In the genomic region with DNA sequence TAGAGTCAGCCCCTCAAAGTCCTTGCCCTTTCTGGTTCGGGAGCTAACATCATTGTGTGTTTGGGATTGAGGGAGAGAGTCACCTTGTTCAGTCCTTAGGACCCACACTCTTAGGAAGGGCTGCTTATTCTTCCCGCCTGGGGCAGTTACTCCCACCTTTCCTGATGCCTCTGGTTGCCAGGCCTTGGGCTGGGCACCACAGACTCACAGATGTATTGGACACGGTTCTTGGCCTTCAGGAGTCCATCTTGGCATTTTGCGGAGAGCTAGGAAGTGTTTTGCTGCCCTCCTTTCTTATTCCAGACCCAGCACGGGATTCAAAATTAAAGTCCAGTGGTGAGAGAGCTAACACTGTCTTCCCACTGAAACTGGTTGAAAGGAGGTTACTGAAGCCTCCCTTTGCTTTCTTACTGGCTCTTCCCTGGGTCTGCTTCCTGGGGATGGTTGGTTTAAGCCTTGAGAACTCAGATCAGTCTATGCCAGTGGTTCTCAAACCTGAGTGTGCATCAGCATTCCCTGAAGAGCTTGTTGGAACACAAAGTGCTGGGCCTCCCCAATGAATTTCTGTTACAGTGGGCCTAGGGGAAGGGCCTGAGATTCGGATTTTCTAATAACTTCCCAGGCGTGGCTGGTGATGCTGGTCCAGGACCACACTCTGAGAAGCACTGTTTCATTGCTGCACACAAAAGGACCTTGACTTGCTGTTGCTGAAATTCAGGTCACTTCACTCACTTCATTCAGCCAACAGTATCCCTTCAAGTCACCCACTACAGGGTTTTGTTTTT, we compare ENCODE assay signal across 12 cellular contexts. TPM values are rescaled to one million over a fixed set of nuclear protein-coding genes. Genes with fewer than 3 reads are reported as not detected.
A peak's percentile ranks its signal among the peaks of the same experiment; 100 is the strongest.
DNase-seq lines count a peak whose midpoint lies in the region; ATAC-seq and TF ChIP-seq lines count a peak whose summit lies in the region.
"Had no signal": no experiment of that assay in that cellular context is flagged by ENCODE, and none has a peak within 500 bp of the region (broad histone marks: within the 10 kb centered on the region; RNA-seq: fewer than 3 reads in every experiment).

No MANE protein-coding gene starts in this region.

- no peak overlapping the region for H3K9ac ChIP-seq in iPS-20b (ENCODE audit: low read depth, low read length)

- no peak for TF ChIP-seq CTCF in activated B cell treated with CpG ODN at 0.5 μM for 24 hours (IDR thresholded peaks at IDR 0.05)

- CTCF ChIA-PET in activated B cell treated with CpG ODN at 0.5 μM for 24 hours (lab: Charles Lee) (no interaction called here), HEK293T (lab: Yijun Ruan, JAX) (no interaction called here)

- no peaks in the 10 kb centered on the region for H3K36me3 Mint-ChIP-seq in activated T-cell treated with anti-CD3 and anti-CD28 coated beads, Interleukin-2, amount 50 U/mL, for 72 hours (ENCODE audit: insufficient read depth in 2 of 2)
- no peaks in the 10 kb centered on the region for H3K36me3 Mint-ChIP-seq in activated B cell treated with CpG ODN at 0.5 μM for 24 hours (ENCODE audit: low read depth)

- peaks cover 27% of the 10 kb centered on the region for H3K27me3 ChIP-seq in iPS-20b (ENCODE audit: insufficient read depth, low read length)
- H3K27me3 ChIP-seq: SJCRH30 had no signal

- POLR2A ChIA-PET in activated B cell treated with CpG ODN at 0.5 μM for 24 hours (lab: Charles Lee) (no interaction called here), HEK293T (lab: Yijun Ruan, JAX) (no interaction called here)

- no peak for DNase-seq in activated T-cell treated with anti-CD3 and anti-CD28 coated beads, Interleukin-2, amount 50 U/mL, for 72 hours
- DNase-seq in activated T-cell treated with anti-CD3 and anti-CD28 coated beads for 4 hours (no peak), activated B cell treated with CpG ODN at 0.5 μM for 24 hours (no peak), HEK293T (ENCODE audit: extremely low spot score) (no peak), ecto neural progenitor cell (ENCODE audit: low spot score) (no peak)
- no peak for DNase-seq in stimulated activated naive CD8-positive, alpha-beta T cell treated with anti-CD3 and anti-CD28 coated beads, Interleukin-15, amount 100 ng/mL, for 72 hours
- DNase-seq in stimulated activated CD4-positive, alpha-beta T cell treated with anti-CD3 and anti-CD28 coated beads, Interleukin-2, amount 100 ng/mL, for 24 hours = no peak
- DNase-seq: activated CD4-positive, alpha-beta T cell treated with anti-CD3 and anti-CD28 coated beads, Interleukin-2, amount 50 U/mL, for 48 hours; kidney glomerular epithelial cell; SJCRH30 had no signal

- H3K27ac ChIP-seq in iPS-20b (ENCODE audit: low read length) = no peak overlapping the region
- H3K27ac ChIP-seq: SJCRH30 had no signal

- peaks cover 13% of the 10 kb centered on the region for H3K4me1 Mint-ChIP-seq in activated T-cell treated with anti-CD3 and anti-CD28 coated beads, Interleukin-2, amount 50 U/mL, for 72 hours (ENCODE audit: low read depth)
- H3K4me1 Mint-ChIP-seq in activated B cell treated with CpG ODN at 0.5 μM for 24 hours = peaks cover 7% of the 10 kb centered on the region
- peaks cover 21% of the 10 kb centered on the region for H3K4me1 Mint-ChIP-seq in stimulated activated naive CD8-positive, alpha-beta T cell treated with anti-CD3 and anti-CD28 coated beads, Interleukin-15, amount 100 ng/mL, for 72 hours

- H3K9me3 Mint-ChIP-seq in activated T-cell treated with anti-CD3 and anti-CD28 coated beads, Interleukin-2, amount 50 U/mL, for 72 hours = no peaks in the 10 kb centered on the region
- H3K9me3 Mint-ChIP-seq in activated B cell treated with CpG ODN at 0.5 μM for 24 hours = no peaks in the 10 kb centered on the region
- no peaks in the 10 kb centered on the region for H3K9me3 Mint-ChIP-seq in stimulated activated naive CD8-positive, alpha-beta T cell treated with anti-CD3 and anti-CD28 coated beads, Interleukin-15, amount 100 ng/mL, for 72 hours

- intact Hi-C loops in activated B cell treated with CpG ODN at 0.5 μM for 24 hours (cut with micrococcal nuclease) = no loop called here

- peaks cover 31% of the 10 kb centered on the region for H3K27me3 Mint-ChIP-seq in activated T-cell treated with anti-CD3 and anti-CD28 coated beads, Interleukin-2, amount 50 U/mL, for 72 hours (ENCODE audit: low read depth)
- H3K27me3 Mint-ChIP-seq in activated B cell treated with CpG ODN at 0.5 μM for 24 hours = peaks cover 34% of the 10 kb centered on the region
- peaks cover 24% of the 10 kb centered on the region for H3K27me3 Mint-ChIP-seq in stimulated activated naive CD8-positive, alpha-beta T cell treated with anti-CD3 and anti-CD28 coated beads, Interleukin-15, amount 100 ng/mL, for 72 hours

- H3K9me3 ChIP-seq in iPS-20b (ENCODE audit: insufficient read depth, low read depth, low read length) = no peaks in the 10 kb centered on the region
- H3K9me3 ChIP-seq: prostate gland, SJCRH30 had no signal

- peak overlapping the region; percentile 76; the same call in 1 of the 2 replicates for H3K4me3 ChIP-seq in iPS-20b (ENCODE audit: low read length)
- H3K4me3 ChIP-seq: SJCRH30 had no signal

- no peaks in the 10 kb centered on the region; the same call in 1 of the 2 replicates for H3K4me1 ChIP-seq in iPS-20b (ENCODE audit: insufficient read depth, low read length)
- H3K4me1 ChIP-seq: prostate gland, SJCRH30 had no signal

- no peak for ATAC-seq in activated T-cell treated with anti-CD3 and anti-CD28 coated beads, Interleukin-2, amount 50 U/mL, for 72 hours (replicated peaks in 1 of 2)
- ATAC-seq in activated B cell treated with CpG ODN at 0.5 μM for 24 hours (ENCODE audit: low read depth) = no peak
- no peak for ATAC-seq in stimulated activated naive CD8-positive, alpha-beta T cell treated with anti-CD3 and anti-CD28 coated beads, Interleukin-15, amount 100 ng/mL, for 72 hours

- H3K36me3 ChIP-seq in iPS-20b (ENCODE audit: insufficient read depth, low read depth, low read length) = no peaks in the 10 kb centered on the region
- H3K36me3 ChIP-seq: prostate gland, SJCRH30 had no signal

- no peak overlapping the region for H3K27ac Mint-ChIP-seq in activated T-cell treated with anti-CD3 and anti-CD28 coated beads, Interleukin-2, amount 50 U/mL, for 72 hours
- H3K27ac Mint-ChIP-seq in activated B cell treated with CpG ODN at 0.5 μM for 24 hours = no peak overlapping the region
- no peak overlapping the region for H3K27ac Mint-ChIP-seq in stimulated activated naive CD8-positive, alpha-beta T cell treated with anti-CD3 and anti-CD28 coated beads, Interleukin-15, amount 100 ng/mL, for 72 hours

- peak overlapping the region; percentile 70 to 77 for H3K4me3 Mint-ChIP-seq in activated T-cell treated with anti-CD3 and anti-CD28 coated beads, Interleukin-2, amount 50 U/mL, for 72 hours
- peak overlapping the region; percentile 61 for H3K4me3 Mint-ChIP-seq in activated B cell treated with CpG ODN at 0.5 μM for 24 hours
- peak overlapping the region; percentile 41 to 67 for H3K4me3 Mint-ChIP-seq in stimulated activated naive CD8-positive, alpha-beta T cell treated with anti-CD3 and anti-CD28 coated beads, Interleukin-15, amount 100 ng/mL, for 72 hours

TF ChIP-seq in HEK293T, 16 proteins besides CTCF, POLR2A, EP300 and RAD21:
- TF ChIP-seq FOXM1 (IDR thresholded peaks at IDR 0.05; ENCODE audit: borderline replicate concordance) (no peak), HDGF (IDR thresholded peaks at IDR 0.05; ENCODE audit: borderline replicate concordance) (no peak), SP1 (IDR thresholded peaks at IDR 0.05) (no peak), BHLHE40 (IDR thresholded peaks at IDR 0.05; ENCODE audit: borderline replicate concordance) (no peak), SUZ12 (IDR thresholded peaks at IDR 0.05) (no peak), ELF4 (IDR thresholded peaks at IDR 0.05) (no peak), ZNF384 (IDR thresholded peaks at IDR 0.05) (no peak), TARDBP (IDR thresholded peaks at IDR 0.05) (no peak), ARNT (IDR thresholded peaks at IDR 0.05) (no peak), LEF1 (IDR thresholded peaks at IDR 0.05; ENCODE audit: borderline replicate concordance) (no peak), L3MBTL2 (conservative IDR thresholded peaks at IDR 0.05) (no peak), NFRKB (IDR thresholded peaks at IDR 0.05) (no peak), FOXA1 (IDR thresholded peaks at IDR 0.05) (no peak), CTBP1 (IDR thresholded peaks at IDR 0.05; ENCODE audit: borderline replicate concordance) (no peak), FOXK2 (IDR thresholded peaks at IDR 0.05) (no peak)
- TF ChIP-seq, protein P1, sequence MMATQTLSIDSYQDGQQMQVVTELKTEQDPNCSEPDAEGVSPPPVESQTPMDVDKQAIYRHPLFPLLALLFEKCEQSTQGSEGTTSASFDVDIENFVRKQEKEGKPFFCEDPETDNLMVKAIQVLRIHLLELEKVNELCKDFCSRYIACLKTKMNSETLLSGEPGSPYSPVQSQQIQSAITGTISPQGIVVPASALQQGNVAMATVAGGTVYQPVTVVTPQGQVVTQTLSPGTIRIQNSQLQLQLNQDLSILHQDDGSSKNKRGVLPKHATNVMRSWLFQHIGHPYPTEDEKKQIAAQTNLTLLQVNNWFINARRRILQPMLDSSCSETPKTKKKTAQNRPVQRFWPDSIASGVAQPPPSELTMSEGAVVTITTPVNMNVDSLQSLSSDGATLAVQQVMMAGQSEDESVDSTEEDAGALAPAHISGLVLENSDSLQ (IDR thresholded peaks at IDR 0.05) = no peak

RNA-seq across cellular contexts. Expression of gene OSBP2, which starts 1.4 kb away (rescaled TPM):
- total RNA-seq in activated T-cell treated with anti-CD3 and anti-CD28 coated beads, Interleukin-2, amount 50 U/mL, for 72 hours = 10 to 100 TPM in 1 of 2 donors, 1 to 10 TPM in 1; 7.2 to 11.9 TPM
- total RNA-seq in activated B cell treated with CpG ODN at 0.5 μM for 24 hours = 0.35 and 0.56 TPM in 2 replicates
- total RNA-seq: SJCRH30 had no signal

RNA-seq across cellular contexts. Expression of gene DUSP18, which starts 28.4 kb away (rescaled TPM):
- total RNA-seq in activated T-cell treated with anti-CD3 and anti-CD28 coated beads, Interleukin-2, amount 50 U/mL, for 72 hours = 10 to 100 TPM in 1 of 2 donors, 1 to 10 TPM in 1; 9.7 to 14.3 TPM
- 12.0 and 13.5 TPM in 2 replicates for total RNA-seq in activated B cell treated with CpG ODN at 0.5 μM for 24 hours
